ENCODE assay signal across 1 cellular context in genomic region chr9:123567013-123567412, GRCh38.
TF ChIP-seq lines count a peak whose summit lies in the region.

No MANE protein-coding gene starts in this region.

TF ChIP-seq in GM12878, 131 proteins besides CTCF, POLR2A, EP300 and RAD21:
- TF ChIP-seq HCFC1 (IDR thresholded peaks at IDR 0.05; ENCODE audit: low read length), result no peak
- TF ChIP-seq MXI1 (IDR thresholded peaks at IDR 0.05; ENCODE audit: low read depth, low read length), result no peak
- peak; percentile 49 for TF ChIP-seq NR2F1 (conservative IDR thresholded peaks at IDR 0.05)
- TF ChIP-seq MTA2 (IDR thresholded peaks at IDR 0.05; ENCODE audit: low read depth), result peak; percentile 23; the same call in 1 of the 2 replicates
- TF ChIP-seq NR2C1 (IDR thresholded peaks at IDR 0.05), result peak; percentile 67
- TF ChIP-seq BACH1 (IDR thresholded peaks at IDR 0.05; ENCODE audit: borderline replicate concordance), result no peak
- TF ChIP-seq NKRF (conservative IDR thresholded peaks at IDR 0.05), result no peak
- no peak for TF ChIP-seq NRF1 (conservative IDR thresholded peaks at IDR 0.05; ENCODE audit: low read depth, low read length)
- TF ChIP-seq BHLHE40 (IDR thresholded peaks at IDR 0.05; ENCODE audit: borderline replicate concordance in 1 of 2, low read depth in 2 of 2, low read length in 1 of 2), result no peak
- TF ChIP-seq ZBTB33 (IDR thresholded peaks at IDR 0.05), result peak; percentile 56; the same call in 1 of the 2 replicates
